In genomic region chr10:132542086-132542775, GRCh38 we compare ENCODE assay signal across 10 cellular contexts. TPM values are rescaled to one million over a fixed set of nuclear protein-coding genes. Genes with fewer than 3 reads are reported as not detected.
DNase-seq lines count a peak whose midpoint lies in the region; ATAC-seq, FAIRE-seq and TF ChIP-seq lines count a peak whose summit lies in the region.
"Had no signal": no experiment of that assay in that cellular context is flagged by ENCODE, and none has a peak within 500 bp of the region (broad histone marks: within the 10 kb centered on the region; RNA-seq: fewer than 3 reads in every experiment).

No MANE protein-coding gene starts in this region.

- H3K4me3 ChIP-seq in CD4-positive, CD25-positive, alpha-beta regulatory T cell (ENCODE audit: low read depth, low read length), result no peak overlapping the region

- no peak overlapping the region for H3K27ac ChIP-seq in CD4-positive, CD25-positive, alpha-beta regulatory T cell (ENCODE audit: insufficient read depth, low read length, poor library complexity, severe bottlenecking)

- H3K4me1 ChIP-seq in CD4-positive, CD25-positive, alpha-beta regulatory T cell (ENCODE audit: control insufficient read depth, insufficient read depth, low read length, poor library complexity, severe bottlenecking), result peaks cover 65% of the 10 kb centered on the region

- H3K9me3 Mint-ChIP-seq in CD4-positive, CD25-positive, alpha-beta regulatory T cell, result no peaks in the 10 kb centered on the region
- H3K9me3 Mint-ChIP-seq in WTC11 (no peaks in the 10 kb centered on the region), naive B cell (no peaks in the 10 kb centered on the region)
- H3K9me3 Mint-ChIP-seq: CD8-positive, alpha-beta memory T cell had no signal

- peaks cover 8 to 83% (median 50%) of the 10 kb centered on the region in 4 donors for H3K4me1 Mint-ChIP-seq in CD4-positive, CD25-positive, alpha-beta regulatory T cell
- H3K4me1 Mint-ChIP-seq in WTC11 (peaks cover 41% of the 10 kb centered on the region), naive B cell (peaks cover 65 to 87% (median 80%) of the 10 kb centered on the region in 3 donors)

- POLR2A ChIA-PET in WTC11 (lab: Charles Lee), result no interaction called here

- H3K4me3 Mint-ChIP-seq in CD4-positive, CD25-positive, alpha-beta regulatory T cell, result peak overlapping the region; percentile 23 to 81 (median 74)
- H3K4me3 Mint-ChIP-seq in WTC11 (no peak overlapping the region), naive B cell (peak overlapping the region in 5 of 8 donors; percentile 40 to 98 (median 65))

- no peaks in the 10 kb centered on the region for H3K36me3 ChIP-seq in CD4-positive, CD25-positive, alpha-beta regulatory T cell (ENCODE audit: control insufficient read depth, insufficient read depth, low read length)

- H3K36me3 Mint-ChIP-seq in CD4-positive, CD25-positive, alpha-beta regulatory T cell, result peaks cover 3% of the 10 kb centered on the region
- H3K36me3 Mint-ChIP-seq in WTC11 (no peaks in the 10 kb centered on the region), naive B cell (no peaks in the 10 kb centered on the region)

- H3K27ac Mint-ChIP-seq in CD4-positive, CD25-positive, alpha-beta regulatory T cell, result peak overlapping the region in 2 of 3 donors; percentile 26 to 87
- H3K27ac Mint-ChIP-seq in WTC11 (no peak overlapping the region), naive B cell (peak overlapping the region in 2 of 6 donors; percentile 38 to 97)

- no peaks in the 10 kb centered on the region for H3K9me3 ChIP-seq in CD4-positive, CD25-positive, alpha-beta regulatory T cell (ENCODE audit: control insufficient read depth in 2 of 2, low read length in 2 of 2)

- no peak for FAIRE-seq in D721Med (lab: Jason Lieb, UNC)

- TF ChIP-seq CTCF in WTC11 (IDR thresholded peaks at IDR 0.05) (no peak), D721Med (IDR thresholded peaks at IDR 0.05; ENCODE audit: insufficient read depth, missing control alignments) (no peak)

- DNase-seq in AML-193 (lab: John Stamatoyannopoulos, UW), result peak; percentile 14 to 24
- no peak for DNase-seq in CD4-positive, CD25-positive, alpha-beta regulatory T cell
- peak; percentile 16 for DNase-seq in WTC11 (ENCODE audit: low spot score)
- no peak for DNase-seq in naive B cell
- no peak for DNase-seq in iPS-NIHi7 (ENCODE audit: extremely low spot score)
- no peak for DNase-seq in NCI-H128 (lab: John Stamatoyannopoulos, UW; ENCODE audit: unreplicated experiment)
- no peak for DNase-seq in D721Med (ENCODE audit: insufficient read length, low spot score)
- DNase-seq in dedifferentiated amniotic fluid mesenchymal stem cell (ENCODE audit: extremely low spot score), result no peak
- DNase-seq: anterior cingulate cortex had no signal

- no peaks in the 10 kb centered on the region for H3K27me3 ChIP-seq in CD4-positive, CD25-positive, alpha-beta regulatory T cell (ENCODE audit: control insufficient read depth, insufficient read depth, low read length)

- CTCF ChIA-PET in WTC11 (lab: Charles Lee), result interaction anchor here (0.8 kb wide), 1 partner anchor 84 kb away, joined by 3 read pairs; no protein-coding TSS in a partner anchor

- no peak for ATAC-seq in CD4-positive, CD25-positive, alpha-beta regulatory T cell (ENCODE audit: low read depth in 2 of 2)
- ATAC-seq in WTC11 (no peak), naive B cell (ENCODE audit: low read depth in 2 of 2) (no peak)

- H3K27me3 Mint-ChIP-seq in CD4-positive, CD25-positive, alpha-beta regulatory T cell, result no peaks in the 10 kb centered on the region
- H3K27me3 Mint-ChIP-seq in WTC11 (ENCODE audit: low read depth) (peaks cover 10% of the 10 kb centered on the region), naive B cell (no peaks in the 10 kb centered on the region)
- H3K27me3 Mint-ChIP-seq: CD8-positive, alpha-beta memory T cell had no signal

TF ChIP-seq in WTC11, 78 proteins besides CTCF, POLR2A, EP300 and RAD21:
- TF ChIP-seq PREB (CRISPR knock-in tag; IDR thresholded peaks at IDR 0.05; ENCODE audit: borderline replicate concordance) (no peak), E2F1 (CRISPR knock-in tag; IDR thresholded peaks at IDR 0.05) (no peak)

RNA-seq across cellular contexts. Expression of gene INPP5A, which starts 4.6 kb away (rescaled TPM):
- 21.3 TPM for total RNA-seq in CD4-positive, CD25-positive, alpha-beta regulatory T cell
- 1 to 10 TPM in 2 of 4 donors, under 1 TPM in 2; 0.66 to 1.7 (median 0.89) TPM for polyA plus RNA-seq in CD4-positive, CD25-positive, alpha-beta regulatory T cell
- 20.0 to 22.1 TPM (median 21.5 TPM) in 3 replicates for total RNA-seq in WTC11 (2021)
- 1 to 10 TPM; 1.3 to 6.7 (median 2.1) TPM for polyA plus RNA-seq in naive B cell (ENCODE audit: low read depth in 6 of 6)

Comparison
In these comparisons a context has a peak if more than half of its experiments do, and no peak if none do; other contexts are left out.
1. DNase-seq: peak in AML-193 (2 of 2) and WTC11 (single experiment); none in CD4-positive, CD25-positive, alpha-beta regulatory T cell (0 of 3), naive B cell (single experiment), iPS-NIHi7 (single experiment), NCI-H128 (single experiment), D721Med (single experiment) and dedifferentiated amniotic fluid mesenchymal stem cell (single experiment).